ENCODE assay signal across 9 cellular contexts in genomic region chr1:181514298-181515290, GRCh38. TPM values are rescaled to one million over a fixed set of nuclear protein-coding genes. Genes with fewer than 3 reads are reported as not detected.
DNase-seq lines count a peak whose midpoint lies in the region; ATAC-seq and TF ChIP-seq lines count a peak whose summit lies in the region.
"Had no signal": no experiment of that assay in that cellular context is flagged by ENCODE, and none has a peak within 500 bp of the region (broad histone marks: within the 10 kb centered on the region; RNA-seq: fewer than 3 reads in every experiment).

No MANE protein-coding gene starts in this region.

- peaks cover 10% of the 10 kb centered on the region for H3K27me3 Mint-ChIP-seq in activated T-cell treated with anti-CD3 and anti-CD28 coated beads, Interleukin-2, amount 50 U/mL, for 24 hours

- no peaks in the 10 kb centered on the region for H3K4me1 Mint-ChIP-seq in activated T-cell treated with anti-CD3 and anti-CD28 coated beads, Interleukin-2, amount 50 U/mL, for 24 hours (ENCODE audit: low read depth)

- no peaks in the 10 kb centered on the region for H3K9me3 Mint-ChIP-seq in activated T-cell treated with anti-CD3 and anti-CD28 coated beads, Interleukin-2, amount 50 U/mL, for 24 hours

- H3K4me1 ChIP-seq in mucosa of descending colon (ENCODE audit: low read depth): no peaks in the 10 kb centered on the region
- H3K4me1 ChIP-seq: sigmoid colon had no signal

- H3K36me3 Mint-ChIP-seq in activated T-cell treated with anti-CD3 and anti-CD28 coated beads, Interleukin-2, amount 50 U/mL, for 24 hours (ENCODE audit: low read depth): no peaks in the 10 kb centered on the region

- peak; percentile 79 for ATAC-seq in GM18858 (IDR thresholded peaks at IDR 0.05; ENCODE audit: unreplicated experiment)
- ATAC-seq in HG02571 (IDR thresholded peaks at IDR 0.05; ENCODE audit: unreplicated experiment): peak; percentile 66
- peak; percentile 77 for ATAC-seq in left ventricle myocardium superior
- ATAC-seq in mucosa of descending colon: no peak

- intact Hi-C loops in left ventricle myocardium superior (cut with micrococcal nuclease): no loop called here
- intact Hi-C loops in mucosa of descending colon (cut with DNase I, micrococcal nuclease): no loop called here

- H3K4me3 ChIP-seq in mucosa of descending colon: no peak overlapping the region
- H3K4me3 ChIP-seq: sigmoid colon had no signal

- no peaks in the 10 kb centered on the region for H3K36me3 ChIP-seq in mucosa of descending colon (ENCODE audit: low read depth)
- H3K36me3 ChIP-seq: sigmoid colon had no signal

- TF ChIP-seq CTCF in mucosa of descending colon (IDR thresholded peaks at IDR 0.05): no peak

- H3K4me3 Mint-ChIP-seq in activated T-cell treated with anti-CD3 and anti-CD28 coated beads, Interleukin-2, amount 50 U/mL, for 24 hours: no peak overlapping the region

- DNase-seq in NCI-H1105 treated with DMSO at 0.1 percent for 48 hours (lab: John Stamatoyannopoulos, UW) (peak; percentile 81), left ventricle myocardium superior (peak; percentile 35), NCI-H2171 (lab: John Stamatoyannopoulos, UW) (no peak), mucosa of descending colon (no peak), LoVo (ENCODE audit: low spot score) (no peak)
- DNase-seq in activated T-cell treated with anti-CD3 and anti-CD28 coated beads, Interleukin-2, amount 50 U/mL, for 24 hours: no peak
- DNase-seq: sigmoid colon had no signal

- H3K27ac Mint-ChIP-seq in activated T-cell treated with anti-CD3 and anti-CD28 coated beads, Interleukin-2, amount 50 U/mL, for 24 hours: no peak overlapping the region

- H3K9me3 ChIP-seq in mucosa of descending colon: no peaks in the 10 kb centered on the region
- H3K9me3 ChIP-seq: sigmoid colon had no signal

RNA-seq across cellular contexts. Expression of gene CACNA1E, which starts 31.3 kb away (rescaled TPM):
- total RNA-seq in left ventricle myocardium superior: 1.2 TPM
- 1 to 10 TPM in 1 of 3 donors, under 1 TPM in 2; 0.09 to 1.4 (median 0.22) TPM for total RNA-seq in mucosa of descending colon

Comparison
In these comparisons a context has a peak if more than half of its experiments do, and no peak if none do; other contexts are left out.
1. DNase-seq: peak in NCI-H1105 treated with DMSO at 0.1 percent for 48 hours (single experiment) and left ventricle myocardium superior (single experiment); none in NCI-H2171 (single experiment), activated T-cell treated with anti-CD3 and anti-CD28 coated beads, Interleukin-2, amount 50 U/mL, for 24 hours (single experiment), mucosa of descending colon (0 of 3) and LoVo (single experiment).